In genomic region chr14:57136669-57137068, GRCh38 we compare ENCODE assay signal across 13 cellular contexts.
DNase-seq lines count a peak whose midpoint lies in the region; ATAC-seq and TF ChIP-seq lines count a peak whose summit lies in the region.
"Had no signal": no experiment of that assay in that cellular context is flagged by ENCODE, and none has a peak within 500 bp of the region (broad histone marks: within the 10 kb centered on the region; RNA-seq: fewer than 3 reads in every experiment).

No MANE protein-coding gene starts in this region.

- DNase-seq in COLO668 (lab: John Stamatoyannopoulos, UW; ENCODE audit: unreplicated experiment), result peak; percentile 47
- DNase-seq in NCI-H1694 (lab: John Stamatoyannopoulos, UW), result peak; percentile 88
- DNase-seq in SJCRH30, result peak; percentile 68 to 69
- no peak for DNase-seq in OCI-LY7 (ENCODE audit: low spot score)
- no peak for DNase-seq in HT-29 (ENCODE audit: low spot score)
- DNase-seq in stimulated activated naive CD4-positive, alpha-beta T cell treated with Interleukin-2 at 50 U/mL for 16 hours (lab: John Stamatoyannopoulos, UW), result no peak
- DNase-seq: activated CD8-positive, alpha-beta memory T cell treated with anti-CD3 and anti-CD28 coated beads, Interleukin-2, amount 50 U/mL, for 4 hours; BE2C; foreskin keratinocyte; left lung had no signal

- no peak overlapping the region for H2AFZ ChIP-seq in OCI-LY7 (ENCODE audit: low read length)

- no TSS peak for BruUV-seq in OCI-LY7 (replicated peaks; lab: Mats Ljungman, UMichigan)

- CTCF ChIA-PET in OCI-LY7 (lab: Charles Lee; ENCODE audit: unreplicated experiment), result no interaction called here

- no peak overlapping the region for H3K4me2 ChIP-seq in OCI-LY7 (ENCODE audit: low read length)

- H3K9me3 ChIP-seq in SJCRH30 (replicated peaks) (no peaks in the 10 kb centered on the region), iPS-20b (ENCODE audit: insufficient read depth, low read depth, low read length) (no peaks in the 10 kb centered on the region), OCI-LY7 (ENCODE audit: low read length) (no peaks in the 10 kb centered on the region)
- H3K9me3 ChIP-seq: BE2C, left lung had no signal

- H3K9ac ChIP-seq in iPS-20b (ENCODE audit: low read depth, low read length), result peak overlapping the region; percentile 10; the same call in 1 of the 2 replicates

- H3K4me3 ChIP-seq in SJCRH30 (no peak overlapping the region), iPS-20b (ENCODE audit: low read length) (no peak overlapping the region; the same call in 1 of the 2 replicates), OCI-LY7 (ENCODE audit: low read depth, low read length, poor library complexity, severe bottlenecking) (no peak overlapping the region)
- H3K4me3 ChIP-seq: left lung had no signal

- no peak for ATAC-seq in GM19463 (IDR thresholded peaks at IDR 0.05; ENCODE audit: unreplicated experiment)
- ATAC-seq: foreskin keratinocyte, left lung had no signal

- no peaks in the 10 kb centered on the region for H3K79me2 ChIP-seq in OCI-LY7 (ENCODE audit: insufficient read depth, low read depth, low read length)

- peaks cover 7% of the 10 kb centered on the region; the same call in 1 of the 2 replicates for H3K4me1 ChIP-seq in SJCRH30
- H3K4me1 ChIP-seq in iPS-20b (ENCODE audit: insufficient read depth, low read length), result peaks cover 7% of the 10 kb centered on the region
- no peaks in the 10 kb centered on the region for H3K4me1 ChIP-seq in OCI-LY7 (ENCODE audit: insufficient read depth, low read length, poor library complexity, severe bottlenecking)
- H3K4me1 ChIP-seq: BE2C, foreskin keratinocyte, left lung had no signal

- intact Hi-C loops in OCI-LY7 (cut with micrococcal nuclease; ENCODE audit: unreplicated experiment), result no loop called here

- POLR2A ChIA-PET in OCI-LY7 (lab: Charles Lee), result no interaction called here

- H3K27me3 ChIP-seq in SJCRH30, result no peaks in the 10 kb centered on the region
- no peaks in the 10 kb centered on the region for H3K27me3 ChIP-seq in iPS-20b (ENCODE audit: insufficient read depth, low read length)
- H3K27me3 ChIP-seq: left lung had no signal

- H3K36me3 ChIP-seq in SJCRH30, result no peaks in the 10 kb centered on the region
- H3K36me3 ChIP-seq in iPS-20b (ENCODE audit: insufficient read depth, low read depth, low read length), result no peaks in the 10 kb centered on the region
- no peaks in the 10 kb centered on the region for H3K36me3 ChIP-seq in OCI-LY7 (ENCODE audit: insufficient read depth, low read length)
- H3K36me3 ChIP-seq: BE2C, left lung had no signal

- no peaks in the 10 kb centered on the region for H3K9me2 ChIP-seq in OCI-LY7 (ENCODE audit: insufficient read depth, low read length)

- no peak overlapping the region for H3K27ac ChIP-seq in SJCRH30
- H3K27ac ChIP-seq in iPS-20b (ENCODE audit: low read length), result no peak overlapping the region
- H3K27ac ChIP-seq in OCI-LY7 (ENCODE audit: low read depth, low read length, poor library complexity, severe bottlenecking), result no peak overlapping the region
- H3K27ac ChIP-seq: foreskin keratinocyte, HL-60, left lung had no signal

- no peaks in the 10 kb centered on the region for H4K20me1 ChIP-seq in OCI-LY7 (ENCODE audit: insufficient read depth, low read length)

- no peak for TF ChIP-seq CTCF in OCI-LY7 (conservative IDR thresholded peaks at IDR 0.05; ENCODE audit: low read length)

Comparison
In these comparisons a context has a peak if more than half of its experiments do, and no peak if none do; other contexts are left out.
1. DNase-seq: peak in COLO668 (single experiment), NCI-H1694 (single experiment) and SJCRH30 (2 of 2); none in OCI-LY7 (single experiment), HT-29 (single experiment) and stimulated activated naive CD4-positive, alpha-beta T cell treated with Interleukin-2 at 50 U/mL for 16 hours (single experiment).